Comparison of ENCODE assay signal across 1 cellular context in the genomic region with DNA sequence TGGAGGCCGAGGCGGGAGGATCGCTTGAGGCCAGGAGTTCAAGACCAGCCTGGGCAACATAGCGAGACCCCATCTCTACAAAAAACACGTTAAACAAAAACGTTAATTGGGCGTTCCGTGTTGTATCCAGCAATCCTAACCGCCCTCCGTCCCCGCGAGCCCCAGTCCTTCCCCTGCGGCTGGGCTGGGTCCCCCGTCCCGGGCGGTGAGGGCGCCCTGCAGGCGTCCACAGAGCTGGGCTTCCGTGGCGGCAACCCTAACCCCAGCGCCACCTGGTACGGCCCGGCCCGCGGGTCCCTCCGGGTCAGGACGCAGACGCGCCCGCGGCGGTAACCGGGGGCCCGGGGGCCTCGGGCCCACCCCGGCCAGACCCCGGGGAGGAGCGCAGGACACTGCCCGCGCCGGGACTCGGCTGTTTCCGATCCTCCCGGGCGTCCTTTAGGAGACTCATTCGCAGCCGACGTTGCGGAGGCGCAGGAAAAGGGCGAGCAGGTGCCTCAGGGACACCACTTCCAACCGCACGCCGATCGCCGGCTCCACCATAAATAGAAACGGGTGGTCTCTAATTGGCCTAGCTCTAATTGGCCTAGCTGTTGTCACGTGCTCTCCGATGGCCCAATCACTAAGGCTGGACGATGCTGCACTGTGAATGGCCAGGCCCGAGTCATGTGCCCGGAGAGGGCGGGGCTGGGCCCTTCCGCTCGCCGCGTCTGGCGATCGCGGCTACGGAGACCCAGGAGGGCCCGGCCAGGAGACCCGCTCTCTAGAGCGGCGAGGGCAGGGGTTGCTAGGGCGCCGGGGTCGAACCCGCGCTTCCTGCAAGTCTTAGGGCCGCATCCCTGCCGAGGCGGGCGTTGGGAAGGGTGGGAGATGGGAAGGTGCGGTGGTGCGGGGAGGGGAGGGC.
A peak's percentile ranks its signal among the peaks of the same experiment; 100 is the strongest.
TF ChIP-seq lines count a peak whose summit lies in the region.

No MANE protein-coding gene starts in this region.

TF ChIP-seq in HepG2, 621 proteins besides CTCF, POLR2A, EP300 and RAD21 (continued from another document and continues in another):
- TF ChIP-seq, protein P1, sequence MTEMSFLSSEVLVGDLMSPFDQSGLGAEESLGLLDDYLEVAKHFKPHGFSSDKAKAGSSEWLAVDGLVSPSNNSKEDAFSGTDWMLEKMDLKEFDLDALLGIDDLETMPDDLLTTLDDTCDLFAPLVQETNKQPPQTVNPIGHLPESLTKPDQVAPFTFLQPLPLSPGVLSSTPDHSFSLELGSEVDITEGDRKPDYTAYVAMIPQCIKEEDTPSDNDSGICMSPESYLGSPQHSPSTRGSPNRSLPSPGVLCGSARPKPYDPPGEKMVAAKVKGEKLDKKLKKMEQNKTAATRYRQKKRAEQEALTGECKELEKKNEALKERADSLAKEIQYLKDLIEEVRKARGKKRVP (CRISPR knock-in tag; IDR thresholded peaks at IDR 0.05): peak in 1 of 2 experiments; percentile 56; a peak in 1 of 4 replicates
- TF ChIP-seq ZBTB21 (CRISPR knock-in tag; IDR thresholded peaks at IDR 0.05): no peak
- TF ChIP-seq, protein P2, sequence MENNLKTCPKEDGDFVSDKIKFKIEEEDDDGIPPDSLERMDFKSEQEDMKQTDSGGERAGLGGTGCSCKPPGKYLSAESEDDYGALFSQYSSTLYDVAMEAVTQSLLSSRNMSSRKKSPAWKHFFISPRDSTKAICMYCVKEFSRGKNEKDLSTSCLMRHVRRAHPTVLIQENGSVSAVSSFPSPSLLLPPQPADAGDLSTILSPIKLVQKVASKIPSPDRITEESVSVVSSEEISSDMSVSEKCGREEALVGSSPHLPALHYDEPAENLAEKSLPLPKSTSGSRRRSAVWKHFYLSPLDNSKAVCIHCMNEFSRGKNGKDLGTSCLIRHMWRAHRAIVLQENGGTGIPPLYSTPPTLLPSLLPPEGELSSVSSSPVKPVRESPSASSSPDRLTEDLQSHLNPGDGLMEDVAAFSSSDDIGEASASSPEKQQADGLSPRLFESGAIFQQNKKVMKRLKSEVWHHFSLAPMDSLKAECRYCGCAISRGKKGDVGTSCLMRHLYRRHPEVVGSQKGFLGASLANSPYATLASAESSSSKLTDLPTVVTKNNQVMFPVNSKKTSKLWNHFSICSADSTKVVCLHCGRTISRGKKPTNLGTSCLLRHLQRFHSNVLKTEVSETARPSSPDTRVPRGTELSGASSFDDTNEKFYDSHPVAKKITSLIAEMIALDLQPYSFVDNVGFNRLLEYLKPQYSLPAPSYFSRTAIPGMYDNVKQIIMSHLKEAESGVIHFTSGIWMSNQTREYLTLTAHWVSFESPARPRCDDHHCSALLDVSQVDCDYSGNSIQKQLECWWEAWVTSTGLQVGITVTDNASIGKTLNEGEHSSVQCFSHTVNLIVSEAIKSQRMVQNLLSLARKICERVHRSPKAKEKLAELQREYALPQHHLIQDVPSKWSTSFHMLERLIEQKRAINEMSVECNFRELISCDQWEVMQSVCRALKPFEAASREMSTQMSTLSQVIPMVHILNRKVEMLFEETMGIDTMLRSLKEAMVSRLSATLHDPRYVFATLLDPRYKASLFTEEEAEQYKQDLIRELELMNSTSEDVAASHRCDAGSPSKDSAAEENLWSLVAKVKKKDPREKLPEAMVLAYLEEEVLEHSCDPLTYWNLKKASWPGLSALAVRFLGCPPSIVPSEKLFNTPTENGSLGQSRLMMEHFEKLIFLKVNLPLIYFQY (CRISPR knock-in tag; IDR thresholded peaks at IDR 0.05; ENCODE audit: borderline replicate concordance): peak; percentile 57; the same call in 1 of the 2 replicates
- peak; percentile 52; the same call in 1 of the 2 replicates for TF ChIP-seq TARDBP (CRISPR knock-in tag; IDR thresholded peaks at IDR 0.05)
- TF ChIP-seq ZFP37 (CRISPR knock-in tag; IDR thresholded peaks at IDR 0.05; ENCODE audit: borderline replicate concordance): peak; percentile 17; the same call in 1 of the 2 replicates
- TF ChIP-seq FIP1L1 (IDR thresholded peaks at IDR 0.05; ENCODE audit: borderline replicate concordance, insufficient read depth, low read depth, low read length): peak; percentile 52; the same call in 1 of the 2 replicates
- TF ChIP-seq ASH2L (IDR thresholded peaks at IDR 0.05; ENCODE audit: insufficient read length, low read depth, low read length): peak; percentile 90
- no peak for TF ChIP-seq GPN1 (CRISPR knock-in tag; IDR thresholded peaks at IDR 0.05; ENCODE audit: borderline replicate concordance)
- peak; percentile 79 for TF ChIP-seq ZBTB7B (CRISPR knock-in tag; IDR thresholded peaks at IDR 0.05)
- peak; percentile 84 for TF ChIP-seq YEATS2 (CRISPR knock-in tag; IDR thresholded peaks at IDR 0.05; ENCODE audit: borderline replicate concordance)
- TF ChIP-seq, protein P3, sequence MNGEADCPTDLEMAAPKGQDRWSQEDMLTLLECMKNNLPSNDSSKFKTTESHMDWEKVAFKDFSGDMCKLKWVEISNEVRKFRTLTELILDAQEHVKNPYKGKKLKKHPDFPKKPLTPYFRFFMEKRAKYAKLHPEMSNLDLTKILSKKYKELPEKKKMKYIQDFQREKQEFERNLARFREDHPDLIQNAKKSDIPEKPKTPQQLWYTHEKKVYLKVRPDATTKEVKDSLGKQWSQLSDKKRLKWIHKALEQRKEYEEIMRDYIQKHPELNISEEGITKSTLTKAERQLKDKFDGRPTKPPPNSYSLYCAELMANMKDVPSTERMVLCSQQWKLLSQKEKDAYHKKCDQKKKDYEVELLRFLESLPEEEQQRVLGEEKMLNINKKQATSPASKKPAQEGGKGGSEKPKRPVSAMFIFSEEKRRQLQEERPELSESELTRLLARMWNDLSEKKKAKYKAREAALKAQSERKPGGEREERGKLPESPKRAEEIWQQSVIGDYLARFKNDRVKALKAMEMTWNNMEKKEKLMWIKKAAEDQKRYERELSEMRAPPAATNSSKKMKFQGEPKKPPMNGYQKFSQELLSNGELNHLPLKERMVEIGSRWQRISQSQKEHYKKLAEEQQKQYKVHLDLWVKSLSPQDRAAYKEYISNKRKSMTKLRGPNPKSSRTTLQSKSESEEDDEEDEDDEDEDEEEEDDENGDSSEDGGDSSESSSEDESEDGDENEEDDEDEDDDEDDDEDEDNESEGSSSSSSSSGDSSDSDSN (CRISPR knock-in tag; IDR thresholded peaks at IDR 0.05): peak; percentile 88; the same call in 1 of the 2 replicates
- peak; percentile 71 for TF ChIP-seq RXRB (CRISPR knock-in tag; IDR thresholded peaks at IDR 0.05; ENCODE audit: borderline replicate concordance)
- TF ChIP-seq FOXA1 (IDR thresholded peaks at IDR 0.05): no peak
- no peak for TF ChIP-seq FOXA1 (CRISPR knock-in tag; IDR thresholded peaks at IDR 0.05)
- TF ChIP-seq LCORL (IDR thresholded peaks at IDR 0.05): no peak
- TF ChIP-seq LCORL (CRISPR knock-in tag; IDR thresholded peaks at IDR 0.05): peak; percentile 76; the same call in 1 of the 2 replicates
- TF ChIP-seq ZNF432 (CRISPR knock-in tag; IDR thresholded peaks at IDR 0.05; ENCODE audit: borderline replicate concordance): 0 out of 2 replicates have a peak, but pooled peaks have one; percentile 41
- TF ChIP-seq POLR2AphosphoS2 (IDR thresholded peaks at IDR 0.05; ENCODE audit: low read depth, low read length): peak; percentile 99
- no peak for TF ChIP-seq ZNF709 (CRISPR knock-in tag; IDR thresholded peaks at IDR 0.05)
- no peak for TF ChIP-seq MZF1 (CRISPR knock-in tag; IDR thresholded peaks at IDR 0.05; ENCODE audit: borderline replicate concordance)
- TF ChIP-seq, protein P4, sequence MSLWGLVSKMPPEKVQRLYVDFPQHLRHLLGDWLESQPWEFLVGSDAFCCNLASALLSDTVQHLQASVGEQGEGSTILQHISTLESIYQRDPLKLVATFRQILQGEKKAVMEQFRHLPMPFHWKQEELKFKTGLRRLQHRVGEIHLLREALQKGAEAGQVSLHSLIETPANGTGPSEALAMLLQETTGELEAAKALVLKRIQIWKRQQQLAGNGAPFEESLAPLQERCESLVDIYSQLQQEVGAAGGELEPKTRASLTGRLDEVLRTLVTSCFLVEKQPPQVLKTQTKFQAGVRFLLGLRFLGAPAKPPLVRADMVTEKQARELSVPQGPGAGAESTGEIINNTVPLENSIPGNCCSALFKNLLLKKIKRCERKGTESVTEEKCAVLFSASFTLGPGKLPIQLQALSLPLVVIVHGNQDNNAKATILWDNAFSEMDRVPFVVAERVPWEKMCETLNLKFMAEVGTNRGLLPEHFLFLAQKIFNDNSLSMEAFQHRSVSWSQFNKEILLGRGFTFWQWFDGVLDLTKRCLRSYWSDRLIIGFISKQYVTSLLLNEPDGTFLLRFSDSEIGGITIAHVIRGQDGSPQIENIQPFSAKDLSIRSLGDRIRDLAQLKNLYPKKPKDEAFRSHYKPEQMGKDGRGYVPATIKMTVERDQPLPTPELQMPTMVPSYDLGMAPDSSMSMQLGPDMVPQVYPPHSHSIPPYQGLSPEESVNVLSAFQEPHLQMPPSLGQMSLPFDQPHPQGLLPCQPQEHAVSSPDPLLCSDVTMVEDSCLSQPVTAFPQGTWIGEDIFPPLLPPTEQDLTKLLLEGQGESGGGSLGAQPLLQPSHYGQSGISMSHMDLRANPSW (CRISPR knock-in tag; IDR thresholded peaks at IDR 0.05; ENCODE audit: borderline replicate concordance): 0 out of 2 replicates have a peak, but pooled peaks have one; percentile 43
- TF ChIP-seq, protein P5, sequence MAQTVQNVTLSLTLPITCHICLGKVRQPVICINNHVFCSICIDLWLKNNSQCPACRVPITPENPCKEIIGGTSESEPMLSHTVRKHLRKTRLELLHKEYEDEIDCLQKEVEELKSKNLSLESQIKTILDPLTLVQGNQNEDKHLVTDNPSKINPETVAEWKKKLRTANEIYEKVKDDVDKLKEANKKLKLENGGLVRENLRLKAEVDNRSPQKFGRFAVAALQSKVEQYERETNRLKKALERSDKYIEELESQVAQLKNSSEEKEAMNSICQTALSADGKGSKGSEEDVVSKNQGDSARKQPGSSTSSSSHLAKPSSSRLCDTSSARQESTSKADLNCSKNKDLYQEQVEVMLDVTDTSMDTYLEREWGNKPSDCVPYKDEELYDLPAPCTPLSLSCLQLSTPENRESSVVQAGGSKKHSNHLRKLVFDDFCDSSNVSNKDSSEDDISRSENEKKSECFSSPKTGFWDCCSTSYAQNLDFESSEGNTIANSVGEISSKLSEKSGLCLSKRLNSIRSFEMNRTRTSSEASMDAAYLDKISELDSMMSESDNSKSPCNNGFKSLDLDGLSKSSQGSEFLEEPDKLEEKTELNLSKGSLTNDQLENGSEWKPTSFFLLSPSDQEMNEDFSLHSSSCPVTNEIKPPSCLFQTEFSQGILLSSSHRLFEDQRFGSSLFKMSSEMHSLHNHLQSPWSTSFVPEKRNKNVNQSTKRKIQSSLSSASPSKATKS (CRISPR knock-in tag; IDR thresholded peaks at IDR 0.05): 0 out of 2 replicates have a peak, but pooled peaks have one; percentile 73
- TF ChIP-seq ZNF878 (CRISPR knock-in tag; IDR thresholded peaks at IDR 0.05): no peak
- TF ChIP-seq, protein P6, sequence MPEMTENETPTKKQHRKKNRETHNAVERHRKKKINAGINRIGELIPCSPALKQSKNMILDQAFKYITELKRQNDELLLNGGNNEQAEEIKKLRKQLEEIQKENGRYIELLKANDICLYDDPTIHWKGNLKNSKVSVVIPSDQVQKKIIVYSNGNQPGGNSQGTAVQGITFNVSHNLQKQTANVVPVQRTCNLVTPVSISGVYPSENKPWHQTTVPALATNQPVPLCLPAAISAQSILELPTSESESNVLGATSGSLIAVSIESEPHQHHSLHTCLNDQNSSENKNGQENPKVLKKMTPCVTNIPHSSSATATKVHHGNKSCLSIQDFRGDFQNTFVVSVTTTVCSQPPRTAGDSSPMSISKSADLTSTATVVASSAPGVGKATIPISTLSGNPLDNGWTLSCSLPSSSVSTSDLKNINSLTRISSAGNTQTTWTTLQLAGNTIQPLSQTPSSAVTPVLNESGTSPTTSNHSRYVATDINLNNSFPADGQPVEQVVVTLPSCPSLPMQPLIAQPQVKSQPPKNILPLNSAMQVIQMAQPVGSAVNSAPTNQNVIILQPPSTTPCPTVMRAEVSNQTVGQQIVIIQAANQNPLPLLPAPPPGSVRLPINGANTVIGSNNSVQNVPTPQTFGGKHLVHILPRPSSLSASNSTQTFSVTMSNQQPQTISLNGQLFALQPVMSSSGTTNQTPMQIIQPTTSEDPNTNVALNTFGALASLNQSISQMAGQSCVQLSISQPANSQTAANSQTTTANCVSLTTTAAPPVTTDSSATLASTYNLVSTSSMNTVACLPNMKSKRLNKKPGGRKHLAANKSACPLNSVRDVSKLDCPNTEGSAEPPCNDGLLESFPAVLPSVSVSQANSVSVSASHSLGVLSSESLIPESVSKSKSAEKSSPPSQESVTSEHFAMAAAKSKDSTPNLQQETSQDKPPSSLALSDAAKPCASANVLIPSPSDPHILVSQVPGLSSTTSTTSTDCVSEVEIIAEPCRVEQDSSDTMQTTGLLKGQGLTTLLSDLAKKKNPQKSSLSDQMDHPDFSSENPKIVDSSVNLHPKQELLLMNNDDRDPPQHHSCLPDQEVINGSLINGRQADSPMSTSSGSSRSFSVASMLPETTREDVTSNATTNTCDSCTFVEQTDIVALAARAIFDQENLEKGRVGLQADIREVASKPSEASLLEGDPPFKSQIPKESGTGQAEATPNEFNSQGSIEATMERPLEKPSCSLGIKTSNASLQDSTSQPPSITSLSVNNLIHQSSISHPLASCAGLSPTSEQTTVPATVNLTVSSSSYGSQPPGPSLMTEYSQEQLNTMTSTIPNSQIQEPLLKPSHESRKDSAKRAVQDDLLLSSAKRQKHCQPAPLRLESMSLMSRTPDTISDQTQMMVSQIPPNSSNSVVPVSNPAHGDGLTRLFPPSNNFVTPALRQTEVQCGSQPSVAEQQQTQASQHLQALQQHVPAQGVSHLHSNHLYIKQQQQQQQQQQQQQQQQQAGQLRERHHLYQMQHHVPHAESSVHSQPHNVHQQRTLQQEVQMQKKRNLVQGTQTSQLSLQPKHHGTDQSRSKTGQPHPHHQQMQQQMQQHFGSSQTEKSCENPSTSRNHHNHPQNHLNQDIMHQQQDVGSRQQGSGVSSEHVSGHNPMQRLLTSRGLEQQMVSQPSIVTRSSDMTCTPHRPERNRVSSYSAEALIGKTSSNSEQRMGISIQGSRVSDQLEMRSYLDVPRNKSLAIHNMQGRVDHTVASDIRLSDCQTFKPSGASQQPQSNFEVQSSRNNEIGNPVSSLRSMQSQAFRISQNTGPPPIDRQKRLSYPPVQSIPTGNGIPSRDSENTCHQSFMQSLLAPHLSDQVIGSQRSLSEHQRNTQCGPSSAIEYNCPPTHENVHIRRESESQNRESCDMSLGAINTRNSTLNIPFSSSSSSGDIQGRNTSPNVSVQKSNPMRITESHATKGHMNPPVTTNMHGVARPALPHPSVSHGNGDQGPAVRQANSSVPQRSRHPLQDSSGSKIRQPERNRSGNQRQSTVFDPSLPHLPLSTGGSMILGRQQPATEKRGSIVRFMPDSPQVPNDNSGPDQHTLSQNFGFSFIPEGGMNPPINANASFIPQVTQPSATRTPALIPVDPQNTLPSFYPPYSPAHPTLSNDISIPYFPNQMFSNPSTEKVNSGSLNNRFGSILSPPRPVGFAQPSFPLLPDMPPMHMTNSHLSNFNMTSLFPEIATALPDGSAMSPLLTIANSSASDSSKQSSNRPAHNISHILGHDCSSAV (CRISPR knock-in tag; IDR thresholded peaks at IDR 0.05; ENCODE audit: borderline replicate concordance): no peak
- peak; percentile 47; the same call in 1 of the 2 replicates for TF ChIP-seq KDM5B (CRISPR knock-in tag; IDR thresholded peaks at IDR 0.05; ENCODE audit: borderline replicate concordance)
- TF ChIP-seq SAP130 (CRISPR knock-in tag; IDR thresholded peaks at IDR 0.05; ENCODE audit: low read depth): peak; percentile 90
- TF ChIP-seq TP53 (CRISPR knock-in tag; conservative IDR thresholded peaks at IDR 0.05): no peak
